In genomic region chr13:67437246-67437645, GRCh38 we compare ENCODE assay signal across 24 cellular contexts.
"Had no signal": no experiment of that assay in that cellular context is flagged by ENCODE, and none has a peak within 500 bp of the region (broad histone marks: within the 10 kb centered on the region; RNA-seq: fewer than 3 reads in every experiment).

No MANE protein-coding gene starts in this region.

- H3K27me3 ChIP-seq: left lung, ovary, right atrium auricular region, right lobe of liver, stomach, testis, thyroid gland, transverse colon, upper lobe of left lung, vagina had no signal

- H3K27ac ChIP-seq: left lung, ovary, right atrium auricular region, right lobe of liver, stomach, testis, thyroid gland, transverse colon, upper lobe of left lung, vagina had no signal

- H3K4me3 ChIP-seq: left lung, lung, mucosa of descending colon, ovary, right atrium auricular region, right lobe of liver, stomach, testis, thyroid gland, transverse colon, upper lobe of left lung, vagina had no signal

- H3K9me3 ChIP-seq: left lung, mucosa of descending colon, ovary, right atrium auricular region, right lobe of liver, stomach, testis, thyroid gland, transverse colon, upper lobe of left lung, vagina had no signal

- H3K36me3 ChIP-seq: left lung, ovary, right atrium auricular region, right lobe of liver, stomach, thyroid gland, transverse colon, upper lobe of left lung, vagina had no signal

- H3K4me1 ChIP-seq: left lung, right atrium auricular region, right lobe of liver, stomach, testis, thyroid gland, transverse colon, upper lobe of left lung, vagina had no signal

- DNase-seq: islet precursor cell; kidney glomerular epithelial cell; left cardiac atrium; left lung; mesendoderm; midbrain; mucosa of descending colon; naive thymus-derived CD4-positive, alpha-beta T cell; ovary; right lobe of liver; stimulated activated CD4-positive, alpha-beta T cell treated with anti-CD3 and anti-CD28 coated beads, Interleukin-12 subunit alpha, Interleukin-12 subunit beta, amount 100 ng/mL, for 4 hours; stimulated activated CD4-positive, alpha-beta T cell treated with anti-CD3 and anti-CD28 coated beads, Interleukin-15, amount 100 ng/mL, for 24 hours; stimulated activated CD4-positive, alpha-beta T cell treated with anti-CD3 and anti-CD28 coated beads, Interleukin-2, amount 100 ng/mL, for 24 hours; stimulated activated CD4-positive, alpha-beta T cell treated with anti-CD3 and anti-CD28 coated beads, Interleukin-4, amount 100 ng/mL, for 1 hour; stimulated activated naive B cell treated with anti-CD40 and anti-IgM and Interleukin-4, amounts not matched to agents 10 μg/mL and 1 μg/mL and 100 μg/mL, for 72 hours; stimulated activated naive CD8-positive, alpha-beta T cell treated with anti-CD3 and anti-CD28 coated beads, Interleukin-15, Interleukin-2, amounts not matched to agents 100 U/mL and 50 U/mL, for 24 hours; stomach; testis; thyroid gland; transverse colon; upper lobe of left lung had no signal
